ENCODE assay signal across 27 cellular contexts in genomic region chr20:51059862-51060261, GRCh38. TPM values are rescaled to one million over a fixed set of nuclear protein-coding genes. Genes with fewer than 3 reads are reported as not detected.
DNase-seq lines count a peak whose midpoint lies in the region; ATAC-seq, FAIRE-seq and TF ChIP-seq lines count a peak whose summit lies in the region.
"Had no signal": no experiment of that assay in that cellular context is flagged by ENCODE, and none has a peak within 500 bp of the region (broad histone marks: within the 10 kb centered on the region; RNA-seq: fewer than 3 reads in every experiment).

No MANE protein-coding gene starts in this region.

- no peak for TF ChIP-seq RAD21 in K562 (CRISPR knock-in tag; conservative IDR thresholded peaks at IDR 0.05 in 1 of 2, IDR thresholded peaks at IDR 0.05 in 1 of 2)

- H3K9ac ChIP-seq in K562 (ENCODE audit: insufficient read depth in 1 of 2, low read depth in 2 of 2, low read length in 2 of 2) (no peak overlapping the region), neural progenitor cell (no peak overlapping the region)

- POLR2A ChIA-PET in activated CD4-positive, alpha-beta T cell treated with anti-CD3 and anti-CD28 coated beads for 36 hours (lab: Charles Lee) = no interaction called here
- POLR2A ChIA-PET in HEK293 (lab: Yijun Ruan, JAX) = no interaction called here
- POLR2A ChIA-PET in K562 (lab: Yijun Ruan, JAX) = no interaction called here
- POLR2A ChIA-PET in A673 (lab: Charles Lee; ENCODE audit: low non-redundant PET) = no interaction called here

- H3K36me3 ChIP-seq in HEK293 (ENCODE audit: control insufficient read depth in 2 of 2, insufficient read depth in 1 of 2, low read length in 2 of 2) (no peaks in the 10 kb centered on the region), K562 (ENCODE audit: control insufficient read depth, insufficient read depth, low read length) (no peaks in the 10 kb centered on the region), neural progenitor cell (no peaks in the 10 kb centered on the region), HAP-1 (replicated peaks) (no peaks in the 10 kb centered on the region), A673 (ENCODE audit: insufficient read depth, low read length, poor library complexity, severe bottlenecking) (no peaks in the 10 kb centered on the region)
- H3K36me3 ChIP-seq: left ventricle myocardium inferior, Peyer's patch, tibial artery had no signal

- H2AFZ ChIP-seq in K562 (ENCODE audit: low read depth, low read length) (no peak overlapping the region), neural progenitor cell (replicated peaks) (no peak overlapping the region)

- H3K9me1 ChIP-seq in K562 (ENCODE audit: control insufficient read depth, insufficient read depth, low read length) = no peaks in the 10 kb centered on the region

- no peaks in the 10 kb centered on the region for H4K20me1 ChIP-seq in K562 (replicated peaks; ENCODE audit: control insufficient read depth, insufficient read depth, low read length)
- H4K20me1 ChIP-seq in neural progenitor cell (ENCODE audit: low read depth) = no peaks in the 10 kb centered on the region

- WGBS in K562 (ENCODE audit: insufficient coverage, low coverage, missing lambda C conversion rate) = 0% methylated on average over 1 of the region's 1 CpG

- CTCF ChIA-PET in activated CD4-positive, alpha-beta T cell treated with anti-CD3 and anti-CD28 coated beads for 36 hours (lab: Charles Lee) = interaction anchor here (0.6 to 1.0 kb wide), 2 partner anchors 10 to 18 kb away, joined by 3 to 4 read pairs; no protein-coding TSS in a partner anchor
- CTCF ChIA-PET in HEK293 (lab: Yijun Ruan, JAX) (no interaction called here), K562 (lab: Yijun Ruan, JAX; ENCODE audit: low intra/inter-chr PET ratio) (no interaction called here), A673 (lab: Charles Lee) (no interaction called here)

- intact Hi-C loops in activated CD4-positive, alpha-beta T cell treated with anti-CD3 and anti-CD28 coated beads for 36 hours (cut with DNase I, micrococcal nuclease) = loop anchor here in 1 of 2 experiments (5.0 to 10.0 kb wide), 5 partner anchors 342 to 575 kb away; no protein-coding TSS in a partner anchor
- intact Hi-C loops in K562 (cut with micrococcal nuclease) = no loop called here
- intact Hi-C loops in A673 (cut with micrococcal nuclease; ENCODE audit: unreplicated experiment) = no loop called here

- TF ChIP-seq EP300 in K562 (IDR thresholded peaks at IDR 0.05; ENCODE audit: low read length) = no peak

- H3K79me2 ChIP-seq in K562 (ENCODE audit: control insufficient read depth, insufficient read depth, low read length) (no peaks in the 10 kb centered on the region), neural progenitor cell (ENCODE audit: low read depth) (no peaks in the 10 kb centered on the region)

- H3K4me3 ChIP-seq in HEK293 (ENCODE audit: low read depth, low read length) = no peak overlapping the region
- H3K4me3 ChIP-seq in K562 = no peak overlapping the region
- H3K4me3 ChIP-seq in neural progenitor cell = no peak overlapping the region
- H3K4me3 ChIP-seq in HAP-1 = no peak overlapping the region
- no peak overlapping the region for H3K4me3 ChIP-seq in A673 (ENCODE audit: low read depth, low read length, poor library complexity, severe bottlenecking)
- H3K4me3 ChIP-seq: left ventricle myocardium inferior, mucosa of descending colon, Peyer's patch, smooth muscle cell, tibial artery had no signal

- peak; percentile 20 for DNase-seq in activated CD4-positive, alpha-beta T cell treated with anti-CD3 and anti-CD28 coated beads for 36 hours
- no peak for DNase-seq in activated CD4-positive, alpha-beta T cell treated with anti-CD3 and anti-CD28 coated beads, Interleukin-2, amount 50 U/mL, for 4 hours
- DNase-seq in K562 (ENCODE audit: extremely low read depth in 1 of 4, low spot score in 3 of 4) = no peak
- DNase-seq in neural progenitor cell (ENCODE audit: low spot score) = no peak
- no peak for DNase-seq in HAP-1 (ENCODE audit: low spot score in 2 of 2)
- DNase-seq in NCI-H2196 (lab: John Stamatoyannopoulos, UW; ENCODE audit: unreplicated experiment) = no peak
- DNase-seq in A673 (ENCODE audit: low spot score) = no peak
- DNase-seq: activated naive CD4-positive, alpha-beta T cell treated with anti-CD3 and anti-CD28 coated beads for 36 hours; activated T-cell treated with anti-CD3 and anti-CD28 coated beads for 4 hours; central memory CD4-positive, alpha-beta T cell; DMS53; foreskin keratinocyte; immature natural killer cell; left ventricle myocardium inferior; mucosa of descending colon; NCI-H1105 treated with DMSO at 0.1 percent for 48 hours; NCI-H2081 treated with DMSO at 0.1 percent for 48 hours; NCI-H510A; Peyer's patch; stimulated activated CD4-positive, alpha-beta T cell treated with anti-CD3 and anti-CD28 coated beads, Interleukin-2, amount 100 ng/mL, for 48 hours; stimulated activated naive CD4-positive, alpha-beta T cell; T-helper 17 cell; tibial artery had no signal

- peaks cover 28% of the 10 kb centered on the region for H3K27me3 Mint-ChIP-seq in activated CD4-positive, alpha-beta T cell treated with anti-CD3 and anti-CD28 coated beads for 36 hours
- peaks cover 9% of the 10 kb centered on the region for H3K27me3 Mint-ChIP-seq in neural progenitor cell (ENCODE audit: insufficient read depth, low read depth)

- ATAC-seq in activated CD4-positive, alpha-beta T cell treated with anti-CD3 and anti-CD28 coated beads for 36 hours = no peak
- ATAC-seq in K562 = no peak
- ATAC-seq: foreskin keratinocyte, mucosa of descending colon, T-helper 17 cell had no signal

- H3K9me3 Mint-ChIP-seq in activated CD4-positive, alpha-beta T cell treated with anti-CD3 and anti-CD28 coated beads for 36 hours (ENCODE audit: low read depth) = no peaks in the 10 kb centered on the region
- H3K9me3 Mint-ChIP-seq in neural progenitor cell = no peaks in the 10 kb centered on the region
- H3K9me3 Mint-ChIP-seq: immature natural killer cell had no signal

- H3K27me3 ChIP-seq in K562 (ENCODE audit: control insufficient read depth in 2 of 2, insufficient read depth in 2 of 2, low read length in 2 of 2) (peaks cover 19 to 33% of the 10 kb centered on the region in 2 experiments; a peak in 4 of 5 replicates), neural progenitor cell (no peaks in the 10 kb centered on the region), HAP-1 (ENCODE audit: low read depth) (peaks cover 25% of the 10 kb centered on the region), A673 (replicated peaks; ENCODE audit: insufficient read depth, low read depth, low read length, poor library complexity) (peaks cover 30% of the 10 kb centered on the region)
- H3K27me3 ChIP-seq: Peyer's patch had no signal

- in situ Hi-C loops in K562 (cut with MboI) = no loop called here
- in situ Hi-C loops in HAP-1 (cut with MboI; ENCODE audit: low sequenced_read_pairs) = no loop called here

- H3K4me3 Mint-ChIP-seq in activated CD4-positive, alpha-beta T cell treated with anti-CD3 and anti-CD28 coated beads for 36 hours = no peak overlapping the region
- H3K4me3 Mint-ChIP-seq in neural progenitor cell = no peak overlapping the region
- H3K4me3 Mint-ChIP-seq: activated naive CD4-positive, alpha-beta T cell treated with anti-CD3 and anti-CD28 coated beads for 36 hours; immature natural killer cell; T-helper 17 cell had no signal

- no peak for FAIRE-seq in K562 (lab: Jason Lieb, UNC)

- no peak for TF ChIP-seq CTCF in HEK293 (tag by site-specific recombination; IDR thresholded peaks at IDR 0.05)
- TF ChIP-seq CTCF in K562 (IDR thresholded peaks at IDR 0.05 in 2 of 3, conservative IDR thresholded peaks at IDR 0.05 in 1 of 3; ENCODE audit: insufficient read depth in 2 of 3, low read depth in 1 of 3, low read length in 3 of 3) = no peak
- TF ChIP-seq CTCF in neural progenitor cell (IDR thresholded peaks at IDR 0.05) = no peak
- no peak for TF ChIP-seq CTCF in A673 (conservative IDR thresholded peaks at IDR 0.05; ENCODE audit: low read depth, low read length)

- no peaks in the 10 kb centered on the region for H3K36me3 Mint-ChIP-seq in activated CD4-positive, alpha-beta T cell treated with anti-CD3 and anti-CD28 coated beads for 36 hours (ENCODE audit: low read depth)
- H3K36me3 Mint-ChIP-seq in neural progenitor cell = no peaks in the 10 kb centered on the region
- H3K36me3 Mint-ChIP-seq: immature natural killer cell had no signal

- peak overlapping the region; percentile 66 for H3K27ac Mint-ChIP-seq in activated CD4-positive, alpha-beta T cell treated with anti-CD3 and anti-CD28 coated beads for 36 hours
- H3K27ac Mint-ChIP-seq in neural progenitor cell = peak overlapping the region; percentile 62
- H3K27ac Mint-ChIP-seq: activated naive CD4-positive, alpha-beta T cell treated with anti-CD3 and anti-CD28 coated beads for 36 hours; immature natural killer cell; T-helper 17 cell had no signal

- H3K9me3 ChIP-seq in HEK293 (ENCODE audit: control insufficient read depth, insufficient read depth, low read depth, low read length) (no peaks in the 10 kb centered on the region), K562 (replicated peaks; ENCODE audit: control insufficient read depth, insufficient read depth, low read depth, low read length) (no peaks in the 10 kb centered on the region), neural progenitor cell (ENCODE audit: low read depth) (no peaks in the 10 kb centered on the region), HAP-1 (no peaks in the 10 kb centered on the region), A673 (ENCODE audit: low read depth, low read length, poor library complexity, severe bottlenecking) (no peaks in the 10 kb centered on the region)
- H3K9me3 ChIP-seq: mucosa of descending colon, Peyer's patch, tibial artery had no signal

- no peaks in the 10 kb centered on the region for H3F3A ChIP-seq in neural progenitor cell (ENCODE audit: low read depth)

- no peak overlapping the region for H3K4me2 ChIP-seq in K562 (ENCODE audit: insufficient read depth, low read length)
- no peak overlapping the region for H3K4me2 ChIP-seq in neural progenitor cell
- H3K4me2 ChIP-seq: smooth muscle cell had no signal

- no peak overlapping the region for H3K27ac ChIP-seq in HEK293 (ENCODE audit: extremely low read depth, low read depth, low read length)
- H3K27ac ChIP-seq in K562 (ENCODE audit: extremely low read depth, low read depth, low read length) = no peak overlapping the region
- H3K27ac ChIP-seq in neural progenitor cell = no peak overlapping the region
- H3K27ac ChIP-seq in A673 (ENCODE audit: low read depth, low read length, poor library complexity, severe bottlenecking) = no peak overlapping the region
- H3K27ac ChIP-seq: 22Rv1, foreskin keratinocyte, left ventricle myocardium inferior, Peyer's patch, tibial artery, VCaP had no signal

- peaks cover 53% of the 10 kb centered on the region for H3K4me1 Mint-ChIP-seq in activated CD4-positive, alpha-beta T cell treated with anti-CD3 and anti-CD28 coated beads for 36 hours
- H3K4me1 Mint-ChIP-seq in neural progenitor cell = peaks cover 31% of the 10 kb centered on the region
- H3K4me1 Mint-ChIP-seq: immature natural killer cell had no signal

- H3K4me1 ChIP-seq in HEK293 (ENCODE audit: control insufficient read depth, insufficient read depth, low read length) = no peaks in the 10 kb centered on the region
- H3K4me1 ChIP-seq in K562 (replicated peaks in 1 of 2; ENCODE audit: control insufficient read depth in 2 of 2, insufficient read depth in 2 of 2, low read length in 2 of 2) = no peaks in the 10 kb centered on the region
- peaks cover 9% of the 10 kb centered on the region for H3K4me1 ChIP-seq in neural progenitor cell
- no peaks in the 10 kb centered on the region for H3K4me1 ChIP-seq in HAP-1
- H3K4me1 ChIP-seq in A673 (ENCODE audit: insufficient read depth, low read length, poor library complexity, severe bottlenecking) = no peaks in the 10 kb centered on the region
- H3K4me1 ChIP-seq: foreskin keratinocyte, left ventricle myocardium inferior, Peyer's patch, tibial artery had no signal

- BruUV-seq in K562 (replicated peaks; lab: Mats Ljungman, UMichigan) (no TSS peak), A673 (replicated peaks; lab: Mats Ljungman, UMichigan) (no TSS peak)

- no peak for TF ChIP-seq POLR2A in K562 (conservative IDR thresholded peaks at IDR 0.05)

RNA-seq across cellular contexts. Expression of gene KCNG1, which starts 37.0 kb away (rescaled TPM):
- total RNA-seq in activated CD4-positive, alpha-beta T cell treated with anti-CD3 and anti-CD28 coated beads for 36 hours = 1 to 10 TPM; 2.5 to 2.8 TPM
- total RNA-seq in K562 (2011; cell fraction: chromatin; rRNA removed; ENCODE audit: low replicate concordance) = 0.21 and 0.25 TPM in 2 replicates
- not detected in 2 replicates for total RNA-seq in K562 (2011; cell fraction: nucleolus; rRNA removed)
- total RNA-seq in K562 (2011; cell fraction: nucleoplasm; rRNA removed) = 0.44 and 0.69 TPM in 2 replicates
- 0.09 and 0.94 TPM in 2 replicates for total RNA-seq in K562 (2014; rRNA removed)
- 0.26 and 0.33 TPM in 2 replicates for total RNA-seq in K562 (2014; rRNA removed; fragmentation: Illumina TruSeq; extraction: Trizol)
- total RNA-seq in K562 (2015; rRNA removed; fragmentation: Illumina TruSeq; extraction: Trizol) = 0.11 and 0.22 TPM in 2 replicates
- total RNA-seq in K562 (2021) = 0.76 and 1.5 TPM in 2 replicates
- not detected in 2 replicates for polyA plus RNA-seq in K562 (2011; rRNA removed)
- polyA plus RNA-seq in K562 (2011; cell fraction: cytosol; rRNA removed) = 0.03 and 0.12 TPM in 2 replicates
- 0.11 TPM in 1 of 2 replicates, not detected in the other for polyA plus RNA-seq in K562 (2011; cell fraction: nucleus; rRNA removed)
- 0.52 and 13.7 TPM in 2 replicates for polyA plus RNA-seq in K562 (2012)
- polyA plus RNA-seq in K562 (2014; fragmentation: Illumina TruSeq; extraction: Trizol) = 0.12 and 0.29 TPM in 2 replicates
- under 1 TPM in 1 of 2 experiments, not detected in 1; 0.06 TPM for polyA plus RNA-seq in K562 (2014; fragmentation: Nextera tagmentation; extraction: Ambion mirVana)
- 1.5 TPM in 2 replicates for polyA plus RNA-seq in K562 (2014; rRNA removed)
- polyA minus RNA-seq in K562 (2011; rRNA and poly(A)+ RNA removed) = not detected in 2 replicates
- polyA minus RNA-seq in K562 (2011; cell fraction: cytosol; rRNA and poly(A)+ RNA removed) = not detected in 2 replicates
- not detected in 2 replicates for polyA minus RNA-seq in K562 (2011; cell fraction: nucleus; rRNA and poly(A)+ RNA removed)
- 2.2 and 11.4 TPM in 2 replicates for total RNA-seq in neural progenitor cell (ENCODE audit: low replicate concordance)
- 19.6 and 22.7 TPM in 2 replicates for total RNA-seq in A673 (2021)
- polyA plus RNA-seq: immature natural killer cell had no signal
